8 cellular contexts compared by ENCODE assay signal in the genomic region with DNA sequence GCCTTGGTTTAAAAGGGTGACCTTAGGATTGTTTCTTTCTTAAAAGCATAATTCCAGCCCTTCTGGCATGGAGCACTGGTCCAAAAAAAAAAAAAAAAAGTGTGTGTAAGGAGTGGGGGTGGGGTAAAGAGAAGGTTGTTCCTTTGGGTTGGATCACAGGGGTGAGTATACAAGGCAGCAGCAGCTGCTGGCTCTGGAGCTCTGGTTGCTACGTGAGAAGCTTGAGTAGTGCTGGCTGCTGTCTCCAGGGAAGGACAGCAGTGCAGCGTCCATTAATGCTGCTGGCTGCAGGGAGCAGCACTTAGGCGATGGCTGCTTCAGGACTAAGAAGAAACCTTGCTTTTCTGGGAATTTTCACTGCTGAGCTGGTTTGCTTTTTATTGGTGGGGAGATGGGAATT. TPM values are rescaled to one million over a fixed set of nuclear protein-coding genes. Genes with fewer than 3 reads are reported as not detected.
A peak's percentile ranks its signal among the peaks of the same experiment; 100 is the strongest.
DNase-seq lines count a peak whose midpoint lies in the region; ATAC-seq and TF ChIP-seq lines count a peak whose summit lies in the region.

No MANE protein-coding gene starts in this region.

- DNase-seq in AML-193 (lab: John Stamatoyannopoulos, UW) = peak; percentile 52 to 61
- peak; percentile 64 for DNase-seq in H7
- DNase-seq in NCI-H524 treated with DMSO at 0.1 percent for 48 hours (lab: John Stamatoyannopoulos, UW) = peak; percentile 77
- DNase-seq in adipocyte (ENCODE audit: low read depth) = peak; percentile 96
- peak; percentile 74 to 93 (median 82) for DNase-seq in heart left ventricle
- peak; percentile 93 for DNase-seq in osteoblast (ENCODE audit: insufficient read length, low spot score, missing footprints)
- no peak for DNase-seq in middle frontal gyrus (ENCODE audit: extremely low spot score, low spot score)

- ATAC-seq in heart left ventricle = peak; percentile 19 to 35 (median 28)
- ATAC-seq in HG03108 (IDR thresholded peaks at IDR 0.05; ENCODE audit: unreplicated experiment) = no peak

- H3K4me3 ChIP-seq in H7 (ENCODE audit: insufficient read depth, low read depth, low read length) (peak overlapping the region; percentile 97), adipocyte (ENCODE audit: low read length) (peak overlapping the region; percentile 96), heart left ventricle (peak overlapping the region in 11 of 12 donors; percentile 78 to 98 (median 90)), osteoblast (ENCODE audit: insufficient read depth, low read length) (peak overlapping the region; percentile 95)

- H3K9me3 ChIP-seq in adipocyte (ENCODE audit: control insufficient read depth, low read length) (no peaks in the 10 kb centered on the region), heart left ventricle (no peaks in the 10 kb centered on the region), osteoblast (ENCODE audit: low read depth, low read length) (no peaks in the 10 kb centered on the region)

- H3K36me3 ChIP-seq in H7 (replicated peaks; ENCODE audit: control insufficient read depth, insufficient read depth, low read length) (peaks cover 3% of the 10 kb centered on the region), adipocyte (ENCODE audit: control insufficient read depth, insufficient read depth, low read length, severe bottlenecking) (peaks cover under 1% of the 10 kb centered on the region), heart left ventricle (peaks cover 0 to 8% (median 5%) of the 10 kb centered on the region in 9 donors), osteoblast (ENCODE audit: insufficient read depth, low read length) (peaks cover 8% of the 10 kb centered on the region)

- H3K79me2 ChIP-seq in osteoblast (ENCODE audit: insufficient read depth, low read length) = peaks cover 87% of the 10 kb centered on the region

- peaks cover 74% of the 10 kb centered on the region for H4K20me1 ChIP-seq in osteoblast (ENCODE audit: insufficient read depth, low read length)

- 0 to 2% (median 1%) methylated on average over 3 of the region's 3 CpGs for WGBS in heart left ventricle, 4 donors

- peak overlapping the region; percentile 100 for H3K9ac ChIP-seq in adipocyte (ENCODE audit: low read length)

- peak overlapping the region in 11 of 12 donors; percentile 95 to 99 (median 99) for H3K27ac ChIP-seq in heart left ventricle
- peak overlapping the region; percentile 97 for H3K27ac ChIP-seq in osteoblast (ENCODE audit: low read depth, low read length)

- no peak for TF ChIP-seq POLR2A in heart left ventricle (IDR thresholded peaks at IDR 0.05)

- TF ChIP-seq CTCF in heart left ventricle (IDR thresholded peaks at IDR 0.05) = peak in 5 of 12 donors; percentile 12 to 49 (median 30)
- no peak for TF ChIP-seq CTCF in osteoblast (IDR thresholded peaks at IDR 0.05; ENCODE audit: extremely low read depth, low read depth, low read length)

- H3K27me3 ChIP-seq in H7 (ENCODE audit: control insufficient read depth, insufficient read depth, low read length) (no peaks in the 10 kb centered on the region), adipocyte (replicated peaks; ENCODE audit: control insufficient read depth, insufficient read depth, low read length) (no peaks in the 10 kb centered on the region), heart left ventricle (no peaks in the 10 kb centered on the region), osteoblast (ENCODE audit: insufficient read depth, low read length) (no peaks in the 10 kb centered on the region)

- H2AFZ ChIP-seq in osteoblast (ENCODE audit: low read length) = no peak overlapping the region

- intact Hi-C loops in heart left ventricle (cut with DNase I) = loop anchor here in 6 of 10 donors (2.0 to 5.0 kb wide), 2 partner anchors 23 to 37 kb away; a partner anchor contains a TSS

- peak overlapping the region; percentile 85 for H3K4me2 ChIP-seq in osteoblast (ENCODE audit: insufficient read depth, low read length)

- peaks cover 65% of the 10 kb centered on the region for H3K4me1 ChIP-seq in adipocyte (ENCODE audit: control insufficient read depth, insufficient read depth, low read length)
- peaks cover 26 to 76% (median 69%) of the 10 kb centered on the region in 12 donors for H3K4me1 ChIP-seq in heart left ventricle
- peaks cover 61% of the 10 kb centered on the region for H3K4me1 ChIP-seq in osteoblast (ENCODE audit: insufficient read depth, low read length)

RNA-seq across cellular contexts. Expression of a gene that starts 2.3 kb away (rescaled TPM):
- 99.8 and 139 TPM in 2 replicates for total RNA-seq in H7 (2014; rRNA removed; shearing (Covaris generic))
- 10 to 100 TPM; 40.8 to 84.2 (median 53.9) TPM for total RNA-seq in heart left ventricle
- 10 to 100 TPM; 28.2 to 28.7 TPM for polyA plus RNA-seq in heart left ventricle
- total RNA-seq in osteoblast = 103 and 106 TPM in 2 replicates

RNA-seq across cellular contexts. Expression of a gene that starts 36.9 kb away (rescaled TPM):
- total RNA-seq in H7 (2014; rRNA removed; shearing (Covaris generic)) = 17.4 and 22.1 TPM in 2 replicates
- 10 to 100 TPM; 25.3 to 65.5 (median 51.5) TPM for total RNA-seq in heart left ventricle
- 10 to 100 TPM; 47.0 to 63.0 TPM for polyA plus RNA-seq in heart left ventricle
- 42.1 and 42.7 TPM in 2 replicates for total RNA-seq in osteoblast
